8 cellular contexts compared by ENCODE assay signal in genomic region chr5:57338068-57338848, GRCh38.
DNase-seq lines count a peak whose midpoint lies in the region; ATAC-seq and TF ChIP-seq lines count a peak whose summit lies in the region.

No MANE protein-coding gene starts in this region.

- no peak overlapping the region for H2AK5ac ChIP-seq in mesendoderm (ENCODE audit: low read length)

- no peak overlapping the region for H3K4me3 Mint-ChIP-seq in WTC11

- peak; percentile 99 for ATAC-seq in WTC11

- POLR2A ChIA-PET in WTC11 (lab: Charles Lee) = no interaction called here

- no peaks in the 10 kb centered on the region for H3K9me3 ChIP-seq in prostate gland

- no peak overlapping the region for H3K27ac Mint-ChIP-seq in WTC11

- H3K4me1 Mint-ChIP-seq in WTC11 = no peaks in the 10 kb centered on the region

- 0 out of 2 replicates have a peak, but pooled peaks cover 4% of the 10 kb centered on the region for H3K9me3 Mint-ChIP-seq in WTC11

- H3K4me1 ChIP-seq in mesendoderm (ENCODE audit: control insufficient read depth, low read depth, low read length) (no peaks in the 10 kb centered on the region), prostate gland (replicated peaks) (no peaks in the 10 kb centered on the region)

- H2BK120ac ChIP-seq in mesendoderm (ENCODE audit: low read depth, low read length) = no peak overlapping the region

- no peak overlapping the region for H3K4ac ChIP-seq in mesendoderm (ENCODE audit: low read depth, low read length)

- WGBS in mesendoderm (ENCODE audit: extremely low coverage, insufficient coverage, low lambda C conversion rate) = no CpG with 5 or more reads among the region's 4 CpGs
- WGBS in prostate gland = 53% methylated on average over 4 of the region's 4 CpGs

- no peak overlapping the region for H3K18ac ChIP-seq in mesendoderm (ENCODE audit: low read length)

- H3K36me3 ChIP-seq in mesendoderm (ENCODE audit: control insufficient read depth, insufficient read depth, low read length) (no peaks in the 10 kb centered on the region), prostate gland (no peaks in the 10 kb centered on the region)

- H3K36me3 Mint-ChIP-seq in WTC11 = no peaks in the 10 kb centered on the region

- intact Hi-C loops in prostate gland (cut with DNase I) = no loop called here

- no peaks in the 10 kb centered on the region for H3K79me2 ChIP-seq in mesendoderm (ENCODE audit: control insufficient read depth, insufficient read depth, low read length)

- CTCF ChIA-PET in WTC11 (lab: Charles Lee) = interaction anchor here (0.9 to 1.7 kb wide), 8 partner anchors 11 to 312 kb away, joined by 3 to 9 read pairs (median 3); no protein-coding TSS in a partner anchor

- no peaks in the 10 kb centered on the region for H3K27me3 Mint-ChIP-seq in WTC11 (ENCODE audit: low read depth)

- no peaks in the 10 kb centered on the region for H3K79me1 ChIP-seq in mesendoderm (ENCODE audit: low read length)

- no peak overlapping the region for H3K56ac ChIP-seq in mesendoderm (ENCODE audit: low read length)

- H3K27me3 ChIP-seq in mesendoderm (ENCODE audit: insufficient read depth, low read length, poor library complexity) (no peaks in the 10 kb centered on the region), prostate gland (replicated peaks; ENCODE audit: insufficient read depth) (peaks cover 2% of the 10 kb centered on the region)

- H3K9ac ChIP-seq in mesendoderm (ENCODE audit: low read length) = no peak overlapping the region

- no peak overlapping the region for H2BK15ac ChIP-seq in mesendoderm (replicated peaks; ENCODE audit: low read depth)

- in situ Hi-C loops in ACHN (cut with HindIII; ENCODE audit: low pct_ligation_motif_present, low pct_unique_long_range_greater_than_20kb, low sequenced_read_pairs) = no loop called here

- H3K27ac ChIP-seq in mesendoderm (ENCODE audit: low read depth, low read length) (no peak overlapping the region), prostate gland (no peak overlapping the region)

- TF ChIP-seq POLR2A in prostate gland (IDR thresholded peaks at IDR 0.05) = no peak

- H4K8ac ChIP-seq in mesendoderm (ENCODE audit: low read depth, low read length) = no peak overlapping the region

- H3K23ac ChIP-seq in mesendoderm (ENCODE audit: low read length) = no peak overlapping the region

- H3K4me2 ChIP-seq in mesendoderm (ENCODE audit: low read length) = no peak overlapping the region

- H3K4me3 ChIP-seq in mesendoderm (ENCODE audit: low read length) (no peak overlapping the region), prostate gland (no peak overlapping the region)

- TF ChIP-seq CTCF in GM12872 (IDR thresholded peaks at IDR 0.05; ENCODE audit: insufficient read depth, low read depth, low read length) = peak; percentile 69
- peak; percentile 42; the same call in 1 of the 2 replicates for TF ChIP-seq CTCF in WTC11 (IDR thresholded peaks at IDR 0.05)
- TF ChIP-seq CTCF in prostate gland (IDR thresholded peaks at IDR 0.05) = peak in 2 of 4 experiments; percentile 12 to 17

- H4K5ac ChIP-seq in mesendoderm (ENCODE audit: low read length) = no peak overlapping the region

- DNase-seq in ACHN (peak; percentile 51), HK-2 (ENCODE audit: unreplicated experiment) (peak; percentile 13), WTC11 (ENCODE audit: low spot score) (peak; percentile 26), mesendoderm (peak; percentile 71), prostate gland (ENCODE audit: low spot score) (no peak), NK-92 (lab: John Stamatoyannopoulos, UW; ENCODE audit: unreplicated experiment) (no peak)
- no peak for DNase-seq in activated CD8-positive, alpha-beta memory T cell treated with anti-CD3 and anti-CD28 coated beads, Interleukin-2, amount 50 U/mL, for 4 hours

- no peak overlapping the region for H2BK5ac ChIP-seq in mesendoderm (ENCODE audit: low read length)

TF ChIP-seq in WTC11, 78 proteins besides CTCF, POLR2A, EP300 and RAD21:
- no peak for TF ChIP-seq NFYB (CRISPR knock-in tag; conservative IDR thresholded peaks at IDR 0.05; ENCODE audit: low read depth)
- no peak for TF ChIP-seq NFATC4 (CRISPR knock-in tag; IDR thresholded peaks at IDR 0.05)
- no peak for TF ChIP-seq USF2 (CRISPR knock-in tag; IDR thresholded peaks at IDR 0.05)
- TF ChIP-seq, protein P1, sequence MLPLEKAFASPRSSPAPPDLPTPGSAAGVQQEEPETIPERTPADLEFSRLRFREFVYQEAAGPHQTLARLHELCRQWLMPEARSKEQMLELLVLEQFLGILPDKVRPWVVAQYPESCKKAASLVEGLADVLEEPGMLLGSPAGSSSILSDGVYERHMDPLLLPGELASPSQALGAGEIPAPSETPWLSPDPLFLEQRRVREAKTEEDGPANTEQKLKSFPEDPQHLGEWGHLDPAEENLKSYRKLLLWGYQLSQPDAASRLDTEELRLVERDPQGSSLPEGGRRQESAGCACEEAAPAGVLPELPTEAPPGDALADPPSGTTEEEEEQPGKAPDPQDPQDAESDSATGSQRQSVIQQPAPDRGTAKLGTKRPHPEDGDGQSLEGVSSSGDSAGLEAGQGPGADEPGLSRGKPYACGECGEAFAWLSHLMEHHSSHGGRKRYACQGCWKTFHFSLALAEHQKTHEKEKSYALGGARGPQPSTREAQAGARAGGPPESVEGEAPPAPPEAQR (CRISPR knock-in tag; IDR thresholded peaks at IDR 0.05) = no peak
- no peak for TF ChIP-seq NR1H2 (CRISPR knock-in tag; IDR thresholded peaks at IDR 0.05)
- TF ChIP-seq ATF6 (CRISPR knock-in tag; IDR thresholded peaks at IDR 0.05) = no peak
- TF ChIP-seq CDX4 (CRISPR knock-in tag; IDR thresholded peaks at IDR 0.05; ENCODE audit: borderline replicate concordance) = no peak
- TF ChIP-seq KAT7 (CRISPR knock-in tag; IDR thresholded peaks at IDR 0.05; ENCODE audit: borderline replicate concordance) = no peak

Comparison
In these comparisons a context has a peak if more than half of its experiments do, and no peak if none do; other contexts are left out.
1. DNase-seq: peak in ACHN (single experiment), HK-2 (single experiment), WTC11 (single experiment) and mesendoderm (single experiment); none in prostate gland (single experiment), NK-92 (single experiment) and activated CD8-positive, alpha-beta memory T cell treated with anti-CD3 and anti-CD28 coated beads, Interleukin-2, amount 50 U/mL, for 4 hours (single experiment).